In the genomic region with DNA sequence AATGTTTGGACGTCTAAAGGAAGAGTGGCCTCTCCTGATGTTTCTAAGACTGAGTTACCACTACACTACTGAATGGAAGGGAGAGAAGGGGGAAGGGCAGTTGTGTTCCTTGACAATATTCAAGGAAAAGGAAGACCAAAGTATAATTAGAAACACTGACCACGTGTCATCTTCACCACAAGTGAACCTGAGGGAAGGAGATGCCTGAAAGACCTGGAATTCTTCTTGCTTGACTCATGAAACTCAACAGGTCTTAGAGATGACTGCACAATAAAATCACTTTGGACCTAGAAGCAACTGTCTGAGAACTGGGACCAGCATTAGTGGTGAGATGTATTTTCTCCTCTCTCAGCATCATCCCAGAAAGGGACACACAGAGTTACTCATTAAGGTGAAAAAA, we compare ENCODE assay signal across 1 cellular context.
TF ChIP-seq lines count a peak whose summit lies in the region.

No MANE protein-coding gene starts in this region.

TF ChIP-seq in IMR-90, 13 proteins besides CTCF, POLR2A, EP300 and RAD21:
- TF ChIP-seq CEBPB (IDR thresholded peaks at IDR 0.05; ENCODE audit: low read depth, low read length) (no peak), CHD1 (IDR thresholded peaks at IDR 0.05; ENCODE audit: low read depth, low read length) (no peak), FOS (IDR thresholded peaks at IDR 0.05; ENCODE audit: low read depth, low read length) (no peak), MAFK (IDR thresholded peaks at IDR 0.05; ENCODE audit: low read depth, low read length) (no peak), RFX5 (IDR thresholded peaks at IDR 0.05; ENCODE audit: low read depth, low read length) (no peak), NFE2L2 (IDR thresholded peaks at IDR 0.05; ENCODE audit: low read depth, low read length) (no peak), SMC3 (IDR thresholded peaks at IDR 0.05; ENCODE audit: low read depth, low read length) (no peak), MAZ (IDR thresholded peaks at IDR 0.05; ENCODE audit: borderline replicate concordance, low read depth, low read length) (no peak), BHLHE40 (IDR thresholded peaks at IDR 0.05; ENCODE audit: low read depth, low read length) (no peak), MXI1 (IDR thresholded peaks at IDR 0.05; ENCODE audit: borderline replicate concordance, low read depth, low read length) (no peak), RCOR1 (IDR thresholded peaks at IDR 0.05; ENCODE audit: insufficient replicate concordance, low read length) (no peak)
- TF ChIP-seq, protein P1, sequence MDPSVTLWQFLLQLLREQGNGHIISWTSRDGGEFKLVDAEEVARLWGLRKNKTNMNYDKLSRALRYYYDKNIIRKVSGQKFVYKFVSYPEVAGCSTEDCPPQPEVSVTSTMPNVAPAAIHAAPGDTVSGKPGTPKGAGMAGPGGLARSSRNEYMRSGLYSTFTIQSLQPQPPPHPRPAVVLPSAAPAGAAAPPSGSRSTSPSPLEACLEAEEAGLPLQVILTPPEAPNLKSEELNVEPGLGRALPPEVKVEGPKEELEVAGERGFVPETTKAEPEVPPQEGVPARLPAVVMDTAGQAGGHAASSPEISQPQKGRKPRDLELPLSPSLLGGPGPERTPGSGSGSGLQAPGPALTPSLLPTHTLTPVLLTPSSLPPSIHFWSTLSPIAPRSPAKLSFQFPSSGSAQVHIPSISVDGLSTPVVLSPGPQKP (IDR thresholded peaks at IDR 0.05; ENCODE audit: borderline replicate concordance, low read depth, low read length), result no peak
- TF ChIP-seq, protein P2, sequence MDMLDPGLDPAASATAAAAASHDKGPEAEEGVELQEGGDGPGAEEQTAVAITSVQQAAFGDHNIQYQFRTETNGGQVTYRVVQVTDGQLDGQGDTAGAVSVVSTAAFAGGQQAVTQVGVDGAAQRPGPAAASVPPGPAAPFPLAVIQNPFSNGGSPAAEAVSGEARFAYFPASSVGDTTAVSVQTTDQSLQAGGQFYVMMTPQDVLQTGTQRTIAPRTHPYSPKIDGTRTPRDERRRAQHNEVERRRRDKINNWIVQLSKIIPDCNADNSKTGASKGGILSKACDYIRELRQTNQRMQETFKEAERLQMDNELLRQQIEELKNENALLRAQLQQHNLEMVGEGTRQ (IDR thresholded peaks at IDR 0.05; ENCODE audit: low read depth, low read length), result no peak
